1 cellular context compared by ENCODE assay signal in the genomic region with DNA sequence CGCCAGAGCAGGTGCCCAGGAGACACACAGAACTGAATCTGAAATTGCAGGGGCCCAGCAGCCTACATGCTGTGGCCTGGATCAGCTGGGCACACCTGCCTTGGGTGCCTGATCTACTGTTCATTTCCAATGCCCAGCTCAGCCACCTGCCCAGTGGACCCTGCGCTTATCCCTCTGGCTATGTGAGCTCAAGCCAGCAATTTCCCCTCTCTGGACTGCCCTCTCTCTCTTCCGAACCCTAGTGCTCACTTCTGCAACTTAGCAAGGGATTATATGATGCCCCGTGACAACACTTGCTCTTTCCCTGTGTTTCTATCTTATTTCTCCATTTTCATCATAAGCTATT.
TF ChIP-seq lines count a peak whose summit lies in the region.

No MANE protein-coding gene starts in this region.

TF ChIP-seq in GM12878, 131 proteins besides CTCF, POLR2A, EP300 and RAD21:
- TF ChIP-seq RBBP5 (conservative IDR thresholded peaks at IDR 0.05): no peak
- TF ChIP-seq, protein P1, sequence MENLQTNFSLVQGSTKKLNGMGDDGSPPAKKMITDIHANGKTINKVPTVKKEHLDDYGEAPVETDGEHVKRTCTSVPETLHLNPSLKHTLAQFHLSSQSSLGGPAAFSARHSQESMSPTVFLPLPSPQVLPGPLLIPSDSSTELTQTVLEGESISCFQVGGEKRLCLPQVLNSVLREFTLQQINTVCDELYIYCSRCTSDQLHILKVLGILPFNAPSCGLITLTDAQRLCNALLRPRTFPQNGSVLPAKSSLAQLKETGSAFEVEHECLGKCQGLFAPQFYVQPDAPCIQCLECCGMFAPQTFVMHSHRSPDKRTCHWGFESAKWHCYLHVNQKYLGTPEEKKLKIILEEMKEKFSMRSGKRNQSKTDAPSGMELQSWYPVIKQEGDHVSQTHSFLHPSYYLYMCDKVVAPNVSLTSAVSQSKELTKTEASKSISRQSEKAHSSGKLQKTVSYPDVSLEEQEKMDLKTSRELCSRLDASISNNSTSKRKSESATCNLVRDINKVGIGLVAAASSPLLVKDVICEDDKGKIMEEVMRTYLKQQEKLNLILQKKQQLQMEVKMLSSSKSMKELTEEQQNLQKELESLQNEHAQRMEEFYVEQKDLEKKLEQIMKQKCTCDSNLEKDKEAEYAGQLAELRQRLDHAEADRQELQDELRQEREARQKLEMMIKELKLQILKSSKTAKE (IDR thresholded peaks at IDR 0.05; ENCODE audit: low read depth, poor library complexity, severe bottlenecking): no peak
- TF ChIP-seq, protein P2, sequence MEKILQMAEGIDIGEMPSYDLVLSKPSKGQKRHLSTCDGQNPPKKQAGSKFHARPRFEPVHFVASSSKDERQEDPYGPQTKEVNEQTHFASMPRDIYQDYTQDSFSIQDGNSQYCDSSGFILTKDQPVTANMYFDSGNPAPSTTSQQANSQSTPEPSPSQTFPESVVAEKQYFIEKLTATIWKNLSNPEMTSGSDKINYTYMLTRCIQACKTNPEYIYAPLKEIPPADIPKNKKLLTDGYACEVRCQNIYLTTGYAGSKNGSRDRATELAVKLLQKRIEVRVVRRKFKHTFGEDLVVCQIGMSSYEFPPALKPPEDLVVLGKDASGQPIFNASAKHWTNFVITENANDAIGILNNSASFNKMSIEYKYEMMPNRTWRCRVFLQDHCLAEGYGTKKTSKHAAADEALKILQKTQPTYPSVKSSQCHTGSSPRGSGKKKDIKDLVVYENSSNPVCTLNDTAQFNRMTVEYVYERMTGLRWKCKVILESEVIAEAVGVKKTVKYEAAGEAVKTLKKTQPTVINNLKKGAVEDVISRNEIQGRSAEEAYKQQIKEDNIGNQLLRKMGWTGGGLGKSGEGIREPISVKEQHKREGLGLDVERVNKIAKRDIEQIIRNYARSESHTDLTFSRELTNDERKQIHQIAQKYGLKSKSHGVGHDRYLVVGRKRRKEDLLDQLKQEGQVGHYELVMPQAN (conservative IDR thresholded peaks at IDR 0.05): no peak
- no peak for TF ChIP-seq SUPT20H (IDR thresholded peaks at IDR 0.05; ENCODE audit: borderline replicate concordance, control insufficient read depth, low read depth, low read length)
- peak; percentile 74; the same call in 1 of the 2 replicates for TF ChIP-seq TCF3 (IDR thresholded peaks at IDR 0.05; ENCODE audit: borderline replicate concordance, insufficient read depth, low read depth, low read length)
- no peak for TF ChIP-seq ZNF384 (IDR thresholded peaks at IDR 0.05; ENCODE audit: borderline replicate concordance, low read depth, low read length)
- TF ChIP-seq FOXK2 (IDR thresholded peaks at IDR 0.05): no peak
- TF ChIP-seq, protein P3, sequence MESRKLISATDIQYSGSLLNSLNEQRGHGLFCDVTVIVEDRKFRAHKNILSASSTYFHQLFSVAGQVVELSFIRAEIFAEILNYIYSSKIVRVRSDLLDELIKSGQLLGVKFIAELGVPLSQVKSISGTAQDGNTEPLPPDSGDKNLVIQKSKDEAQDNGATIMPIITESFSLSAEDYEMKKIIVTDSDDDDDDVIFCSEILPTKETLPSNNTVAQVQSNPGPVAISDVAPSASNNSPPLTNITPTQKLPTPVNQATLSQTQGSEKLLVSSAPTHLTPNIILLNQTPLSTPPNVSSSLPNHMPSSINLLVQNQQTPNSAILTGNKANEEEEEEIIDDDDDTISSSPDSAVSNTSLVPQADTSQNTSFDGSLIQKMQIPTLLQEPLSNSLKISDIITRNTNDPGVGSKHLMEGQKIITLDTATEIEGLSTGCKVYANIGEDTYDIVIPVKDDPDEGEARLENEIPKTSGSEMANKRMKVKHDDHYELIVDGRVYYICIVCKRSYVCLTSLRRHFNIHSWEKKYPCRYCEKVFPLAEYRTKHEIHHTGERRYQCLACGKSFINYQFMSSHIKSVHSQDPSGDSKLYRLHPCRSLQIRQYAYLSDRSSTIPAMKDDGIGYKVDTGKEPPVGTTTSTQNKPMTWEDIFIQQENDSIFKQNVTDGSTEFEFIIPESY (IDR thresholded peaks at IDR 0.05): no peak
- peak; percentile 71 for TF ChIP-seq TCF12 (IDR thresholded peaks at IDR 0.05; ENCODE audit: low read depth, low read length)
- TF ChIP-seq, protein P4, sequence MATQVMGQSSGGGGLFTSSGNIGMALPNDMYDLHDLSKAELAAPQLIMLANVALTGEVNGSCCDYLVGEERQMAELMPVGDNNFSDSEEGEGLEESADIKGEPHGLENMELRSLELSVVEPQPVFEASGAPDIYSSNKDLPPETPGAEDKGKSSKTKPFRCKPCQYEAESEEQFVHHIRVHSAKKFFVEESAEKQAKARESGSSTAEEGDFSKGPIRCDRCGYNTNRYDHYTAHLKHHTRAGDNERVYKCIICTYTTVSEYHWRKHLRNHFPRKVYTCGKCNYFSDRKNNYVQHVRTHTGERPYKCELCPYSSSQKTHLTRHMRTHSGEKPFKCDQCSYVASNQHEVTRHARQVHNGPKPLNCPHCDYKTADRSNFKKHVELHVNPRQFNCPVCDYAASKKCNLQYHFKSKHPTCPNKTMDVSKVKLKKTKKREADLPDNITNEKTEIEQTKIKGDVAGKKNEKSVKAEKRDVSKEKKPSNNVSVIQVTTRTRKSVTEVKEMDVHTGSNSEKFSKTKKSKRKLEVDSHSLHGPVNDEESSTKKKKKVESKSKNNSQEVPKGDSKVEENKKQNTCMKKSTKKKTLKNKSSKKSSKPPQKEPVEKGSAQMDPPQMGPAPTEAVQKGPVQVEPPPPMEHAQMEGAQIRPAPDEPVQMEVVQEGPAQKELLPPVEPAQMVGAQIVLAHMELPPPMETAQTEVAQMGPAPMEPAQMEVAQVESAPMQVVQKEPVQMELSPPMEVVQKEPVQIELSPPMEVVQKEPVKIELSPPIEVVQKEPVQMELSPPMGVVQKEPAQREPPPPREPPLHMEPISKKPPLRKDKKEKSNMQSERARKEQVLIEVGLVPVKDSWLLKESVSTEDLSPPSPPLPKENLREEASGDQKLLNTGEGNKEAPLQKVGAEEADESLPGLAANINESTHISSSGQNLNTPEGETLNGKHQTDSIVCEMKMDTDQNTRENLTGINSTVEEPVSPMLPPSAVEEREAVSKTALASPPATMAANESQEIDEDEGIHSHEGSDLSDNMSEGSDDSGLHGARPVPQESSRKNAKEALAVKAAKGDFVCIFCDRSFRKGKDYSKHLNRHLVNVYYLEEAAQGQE (IDR thresholded peaks at IDR 0.05; ENCODE audit: low read depth, low read length): no peak
- TF ChIP-seq, protein P5, sequence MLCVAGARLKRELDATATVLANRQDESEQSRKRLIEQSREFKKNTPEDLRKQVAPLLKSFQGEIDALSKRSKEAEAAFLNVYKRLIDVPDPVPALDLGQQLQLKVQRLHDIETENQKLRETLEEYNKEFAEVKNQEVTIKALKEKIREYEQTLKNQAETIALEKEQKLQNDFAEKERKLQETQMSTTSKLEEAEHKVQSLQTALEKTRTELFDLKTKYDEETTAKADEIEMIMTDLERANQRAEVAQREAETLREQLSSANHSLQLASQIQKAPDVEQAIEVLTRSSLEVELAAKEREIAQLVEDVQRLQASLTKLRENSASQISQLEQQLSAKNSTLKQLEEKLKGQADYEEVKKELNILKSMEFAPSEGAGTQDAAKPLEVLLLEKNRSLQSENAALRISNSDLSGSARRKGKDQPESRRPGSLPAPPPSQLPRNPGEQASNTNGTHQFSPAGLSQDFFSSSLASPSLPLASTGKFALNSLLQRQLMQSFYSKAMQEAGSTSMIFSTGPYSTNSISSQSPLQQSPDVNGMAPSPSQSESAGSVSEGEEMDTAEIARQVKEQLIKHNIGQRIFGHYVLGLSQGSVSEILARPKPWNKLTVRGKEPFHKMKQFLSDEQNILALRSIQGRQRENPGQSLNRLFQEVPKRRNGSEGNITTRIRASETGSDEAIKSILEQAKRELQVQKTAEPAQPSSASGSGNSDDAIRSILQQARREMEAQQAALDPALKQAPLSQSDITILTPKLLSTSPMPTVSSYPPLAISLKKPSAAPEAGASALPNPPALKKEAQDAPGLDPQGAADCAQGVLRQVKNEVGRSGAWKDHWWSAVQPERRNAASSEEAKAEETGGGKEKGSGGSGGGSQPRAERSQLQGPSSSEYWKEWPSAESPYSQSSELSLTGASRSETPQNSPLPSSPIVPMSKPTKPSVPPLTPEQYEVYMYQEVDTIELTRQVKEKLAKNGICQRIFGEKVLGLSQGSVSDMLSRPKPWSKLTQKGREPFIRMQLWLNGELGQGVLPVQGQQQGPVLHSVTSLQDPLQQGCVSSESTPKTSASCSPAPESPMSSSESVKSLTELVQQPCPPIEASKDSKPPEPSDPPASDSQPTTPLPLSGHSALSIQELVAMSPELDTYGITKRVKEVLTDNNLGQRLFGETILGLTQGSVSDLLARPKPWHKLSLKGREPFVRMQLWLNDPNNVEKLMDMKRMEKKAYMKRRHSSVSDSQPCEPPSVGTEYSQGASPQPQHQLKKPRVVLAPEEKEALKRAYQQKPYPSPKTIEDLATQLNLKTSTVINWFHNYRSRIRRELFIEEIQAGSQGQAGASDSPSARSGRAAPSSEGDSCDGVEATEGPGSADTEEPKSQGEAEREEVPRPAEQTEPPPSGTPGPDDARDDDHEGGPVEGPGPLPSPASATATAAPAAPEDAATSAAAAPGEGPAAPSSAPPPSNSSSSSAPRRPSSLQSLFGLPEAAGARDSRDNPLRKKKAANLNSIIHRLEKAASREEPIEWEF (IDR thresholded peaks at IDR 0.05; ENCODE audit: insufficient replicate concordance, low read depth, low read length): no peak
- no peak for TF ChIP-seq POLR2AphosphoS5 (IDR thresholded peaks at IDR 0.05; ENCODE audit: low read length)
- no peak for TF ChIP-seq BMI1 (IDR thresholded peaks at IDR 0.05; ENCODE audit: borderline replicate concordance)
- TF ChIP-seq RFX5 (IDR thresholded peaks at IDR 0.05; ENCODE audit: low read depth, low read length): no peak
- TF ChIP-seq, protein P6, sequence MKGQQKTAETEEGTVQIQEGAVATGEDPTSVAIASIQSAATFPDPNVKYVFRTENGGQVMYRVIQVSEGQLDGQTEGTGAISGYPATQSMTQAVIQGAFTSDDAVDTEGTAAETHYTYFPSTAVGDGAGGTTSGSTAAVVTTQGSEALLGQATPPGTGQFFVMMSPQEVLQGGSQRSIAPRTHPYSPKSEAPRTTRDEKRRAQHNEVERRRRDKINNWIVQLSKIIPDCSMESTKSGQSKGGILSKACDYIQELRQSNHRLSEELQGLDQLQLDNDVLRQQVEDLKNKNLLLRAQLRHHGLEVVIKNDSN (IDR thresholded peaks at IDR 0.05; ENCODE audit: borderline replicate concordance, extremely low read length, insufficient read depth, low read depth, low read length): no peak
TF ChIP-seq in GM12878: peak in this region for 2.
